25 cellular contexts compared by ENCODE assay signal in the genomic region with DNA sequence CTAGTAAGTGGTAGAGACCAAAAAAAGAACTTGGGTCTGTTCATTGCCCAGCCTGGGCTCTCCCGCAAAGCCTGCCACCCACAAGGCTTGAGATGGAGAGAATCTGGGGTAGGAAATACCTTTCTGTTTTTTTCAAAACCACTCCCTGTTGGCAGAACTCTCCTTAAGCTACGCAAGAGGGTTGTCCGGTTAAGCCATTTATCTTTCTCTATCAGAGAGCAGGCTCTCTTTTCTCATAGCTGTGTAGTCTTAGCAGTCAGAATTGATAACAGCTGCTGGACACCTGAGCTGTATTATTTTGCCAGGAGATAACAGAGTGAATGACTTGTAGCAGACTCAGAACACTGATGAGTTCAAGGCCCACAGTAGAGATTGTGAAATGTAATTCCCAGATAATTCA.
DNase-seq lines count a peak whose midpoint lies in the region; ATAC-seq, FAIRE-seq and TF ChIP-seq lines count a peak whose summit lies in the region.
"Had no signal": no experiment of that assay in that cellular context is flagged by ENCODE, and none has a peak within 500 bp of the region (broad histone marks: within the 10 kb centered on the region; RNA-seq: fewer than 3 reads in every experiment).

No MANE protein-coding gene starts in this region.

- H3K4me1 ChIP-seq in SK-N-SH (ENCODE audit: control insufficient read depth in 1 of 2, insufficient read depth in 2 of 2, low read depth in 1 of 2, low read length in 1 of 2) (no peaks in the 10 kb centered on the region), body of pancreas (peaks cover 3% of the 10 kb centered on the region), endodermal cell (ENCODE audit: control insufficient read depth, insufficient read depth, low read length) (peaks cover 4% of the 10 kb centered on the region)

- no peak overlapping the region for H3K4me3 ChIP-seq in SK-N-SH (ENCODE audit: low read depth in 2 of 2, low read length in 1 of 2)
- H3K4me3 ChIP-seq in body of pancreas, result no peak overlapping the region
- no peak overlapping the region for H3K4me3 ChIP-seq in endodermal cell (ENCODE audit: low read length)
- H3K4me3 ChIP-seq: K562, PC-9 had no signal

- no peaks in the 10 kb centered on the region for H4K20me1 ChIP-seq in SK-N-SH (ENCODE audit: insufficient read depth)

- TF ChIP-seq POLR2A in body of pancreas (IDR thresholded peaks at IDR 0.05), result no peak

- H3K27me3 ChIP-seq in SK-N-SH (ENCODE audit: insufficient read depth) (no peaks in the 10 kb centered on the region), body of pancreas (no peaks in the 10 kb centered on the region), endodermal cell (ENCODE audit: control insufficient read depth, insufficient read depth, low read length, poor library complexity, severe bottlenecking) (no peaks in the 10 kb centered on the region)

- no peaks in the 10 kb centered on the region for H3K36me3 ChIP-seq in SK-N-SH (replicated peaks in 1 of 2; ENCODE audit: control insufficient read depth in 1 of 2, insufficient read depth in 2 of 2, low read length in 1 of 2)
- no peaks in the 10 kb centered on the region for H3K36me3 ChIP-seq in body of pancreas (replicated peaks in 1 of 2; ENCODE audit: insufficient read depth in 1 of 2, low read depth in 2 of 2)
- H3K36me3 ChIP-seq in endodermal cell (ENCODE audit: control insufficient read depth, insufficient read depth, low read length), result no peaks in the 10 kb centered on the region

- POLR2A ChIA-PET in SK-N-SH (lab: Yijun Ruan, JAX), result no interaction called here

- H3K36me3 Mint-ChIP-seq in type B pancreatic cell (no peaks in the 10 kb centered on the region), endodermal cell (ENCODE audit: low read depth) (no peaks in the 10 kb centered on the region)
- H3K36me3 Mint-ChIP-seq: CD4-positive, CD25-positive, alpha-beta regulatory T cell had no signal

- FAIRE-seq in HTR-8/SVneo (lab: Jason Lieb, UNC), result no peak
- FAIRE-seq: G401.6, HepG2, K562 had no signal

- intact Hi-C loops in body of pancreas (cut with DNase I), result no loop called here

- no peaks in the 10 kb centered on the region for H3K79me2 ChIP-seq in SK-N-SH (ENCODE audit: insufficient read depth)

- CTCF ChIA-PET in SK-N-SH (lab: Yijun Ruan, JAX), result interaction anchor here (1.6 kb wide), 1 partner anchor 10 kb away, joined by 4 read pairs; no protein-coding TSS in a partner anchor

- no peak overlapping the region for H2AFZ ChIP-seq in SK-N-SH (ENCODE audit: low read depth)
- H2AFZ ChIP-seq: PC-9 had no signal

- H3K9ac ChIP-seq in SK-N-SH, result no peak overlapping the region
- H3K9ac ChIP-seq in endodermal cell (ENCODE audit: extremely low read depth, low read length, poor library complexity, severe bottlenecking), result no peak overlapping the region

- TF ChIP-seq CTCF in SK-N-SH (IDR thresholded peaks at IDR 0.05), result no peak
- TF ChIP-seq CTCF in body of pancreas (IDR thresholded peaks at IDR 0.05), result no peak
- TF ChIP-seq CTCF in omental fat pad (IDR thresholded peaks at IDR 0.05), result no peak
- TF ChIP-seq CTCF in type B pancreatic cell (conservative IDR thresholded peaks at IDR 0.05), result no peak
- no peak for TF ChIP-seq CTCF in endodermal cell (conservative IDR thresholded peaks at IDR 0.05)

- no peaks in the 10 kb centered on the region for H3K9me2 ChIP-seq in SK-N-SH

- H3K27me3 Mint-ChIP-seq in type B pancreatic cell, result no peaks in the 10 kb centered on the region
- no peaks in the 10 kb centered on the region for H3K27me3 Mint-ChIP-seq in endodermal cell (ENCODE audit: insufficient read depth)
- H3K27me3 Mint-ChIP-seq: CD4-positive, CD25-positive, alpha-beta regulatory T cell had no signal

- peak overlapping the region; percentile 0 for H3K4me3 Mint-ChIP-seq in type B pancreatic cell
- no peak overlapping the region for H3K4me3 Mint-ChIP-seq in endodermal cell
- H3K4me3 Mint-ChIP-seq: CD4-positive, CD25-positive, alpha-beta regulatory T cell had no signal

- no peaks in the 10 kb centered on the region for H3K9me3 ChIP-seq in SK-N-SH
- H3K9me3 ChIP-seq in body of pancreas, result no peaks in the 10 kb centered on the region
- peaks cover 4% of the 10 kb centered on the region for H3K9me3 ChIP-seq in endodermal cell (ENCODE audit: control insufficient read depth, low read length)

- peaks cover 13% of the 10 kb centered on the region for H3K4me1 Mint-ChIP-seq in type B pancreatic cell (ENCODE audit: unreplicated experiment)
- peaks cover 10% of the 10 kb centered on the region for H3K4me1 Mint-ChIP-seq in endodermal cell
- H3K4me1 Mint-ChIP-seq: CD4-positive, CD25-positive, alpha-beta regulatory T cell had no signal

- H3K27ac ChIP-seq in SK-N-SH (ENCODE audit: low read depth in 2 of 2, low read length in 1 of 2), result no peak overlapping the region
- no peak overlapping the region for H3K27ac ChIP-seq in body of pancreas
- H3K27ac ChIP-seq in endodermal cell (ENCODE audit: low read depth, low read length), result no peak overlapping the region
- H3K27ac ChIP-seq: PC-9 had no signal

- no peak for DNase-seq in SK-N-SH
- DNase-seq in body of pancreas, result peak in 2 of 4 donors; percentile 6 to 48
- DNase-seq in omental fat pad (ENCODE audit: low spot score), result no peak
- no peak for DNase-seq in type B pancreatic cell (ENCODE audit: extremely low spot score, unreplicated experiment)
- DNase-seq in islet precursor cell, result no peak
- no peak for DNase-seq in HTR-8/SVneo (ENCODE audit: insufficient read length, low spot score)
- DNase-seq in endodermal cell, result no peak
- DNase-seq: CD4-positive, CD25-positive, alpha-beta regulatory T cell; DND-41; GOT3; HCEC 1CT; MM.1S; NCI-H1048; NCI-H1436; NCI-H187 treated with DMSO at 0.1 percent for 48 hours; NCI-H2107; NCI-H2227 treated with DMSO at 0.1 percent for 48 hours; NCI-H510A treated with DMSO at 0.1 percent for 48 hours; NCI-H748 treated with DMSO at 0.1 percent for 48 hours; PC-9; RPMI8226; SHP77 had no signal

- no peaks in the 10 kb centered on the region for H3F3A ChIP-seq in SK-N-SH (replicated peaks; ENCODE audit: insufficient read depth)

- TF ChIP-seq RAD21 in SK-N-SH (IDR thresholded peaks at IDR 0.05; ENCODE audit: low read length), result no peak

- 39% methylated on average over 3 of the region's 3 CpGs for WGBS in SK-N-SH (ENCODE audit: low lambda C conversion rate)
- 20 to 33% methylated on average over 3 of the region's 3 CpGs for WGBS in body of pancreas, 2 donors
- WGBS in endodermal cell (ENCODE audit: insufficient coverage in 1 of 2, insufficient read length in 1 of 2), 2 experiments, result 66 to 91% methylated on average over 2 to 3 of the region's 3 CpGs

- ATAC-seq in body of pancreas (peak; percentile 79), omental fat pad (ENCODE audit: low FRiP score) (peak; percentile 98)
- ATAC-seq: HepG2, K562 had no signal

- no peak overlapping the region for H3K4me2 ChIP-seq in SK-N-SH
- H3K4me2 ChIP-seq: PC-9 had no signal

- H3K27ac Mint-ChIP-seq in type B pancreatic cell (peak overlapping the region; percentile 11), endodermal cell (no peak overlapping the region)
- H3K27ac Mint-ChIP-seq: CD4-positive, CD25-positive, alpha-beta regulatory T cell had no signal

- H3K9me3 Mint-ChIP-seq in type B pancreatic cell, result no peaks in the 10 kb centered on the region
- no peaks in the 10 kb centered on the region for H3K9me3 Mint-ChIP-seq in endodermal cell

- TF ChIP-seq EP300 in SK-N-SH (IDR thresholded peaks at IDR 0.05; ENCODE audit: borderline replicate concordance in 1 of 2, low read depth in 1 of 2, low read length in 1 of 2), result no peak; a peak in 1 of 4 replicates

TF ChIP-seq in SK-N-SH, 30 proteins besides CTCF, POLR2A, EP300 and RAD21:
- no peak for TF ChIP-seq FOXM1 (IDR thresholded peaks at IDR 0.05; ENCODE audit: low read depth)
- no peak for TF ChIP-seq MEF2A (IDR thresholded peaks at IDR 0.05; ENCODE audit: borderline replicate concordance, low read depth)
- TF ChIP-seq, protein P1, sequence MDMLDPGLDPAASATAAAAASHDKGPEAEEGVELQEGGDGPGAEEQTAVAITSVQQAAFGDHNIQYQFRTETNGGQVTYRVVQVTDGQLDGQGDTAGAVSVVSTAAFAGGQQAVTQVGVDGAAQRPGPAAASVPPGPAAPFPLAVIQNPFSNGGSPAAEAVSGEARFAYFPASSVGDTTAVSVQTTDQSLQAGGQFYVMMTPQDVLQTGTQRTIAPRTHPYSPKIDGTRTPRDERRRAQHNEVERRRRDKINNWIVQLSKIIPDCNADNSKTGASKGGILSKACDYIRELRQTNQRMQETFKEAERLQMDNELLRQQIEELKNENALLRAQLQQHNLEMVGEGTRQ (IDR thresholded peaks at IDR 0.05; ENCODE audit: borderline replicate concordance, low read depth, low read length), result no peak
- no peak for TF ChIP-seq RCOR1 (IDR thresholded peaks at IDR 0.05; ENCODE audit: low read length)
- TF ChIP-seq USF1 (IDR thresholded peaks at IDR 0.05; ENCODE audit: borderline replicate concordance, low read depth), result no peak
- no peak for TF ChIP-seq MAX (IDR thresholded peaks at IDR 0.05; ENCODE audit: low read depth)
- TF ChIP-seq EZH2phosphoT487 (IDR thresholded peaks at IDR 0.05; ENCODE audit: borderline replicate concordance, low read depth), result no peak
- TF ChIP-seq GATA2 (CRISPR knock-in tag; IDR thresholded peaks at IDR 0.05), result peak; percentile 66
- TF ChIP-seq, protein P2, sequence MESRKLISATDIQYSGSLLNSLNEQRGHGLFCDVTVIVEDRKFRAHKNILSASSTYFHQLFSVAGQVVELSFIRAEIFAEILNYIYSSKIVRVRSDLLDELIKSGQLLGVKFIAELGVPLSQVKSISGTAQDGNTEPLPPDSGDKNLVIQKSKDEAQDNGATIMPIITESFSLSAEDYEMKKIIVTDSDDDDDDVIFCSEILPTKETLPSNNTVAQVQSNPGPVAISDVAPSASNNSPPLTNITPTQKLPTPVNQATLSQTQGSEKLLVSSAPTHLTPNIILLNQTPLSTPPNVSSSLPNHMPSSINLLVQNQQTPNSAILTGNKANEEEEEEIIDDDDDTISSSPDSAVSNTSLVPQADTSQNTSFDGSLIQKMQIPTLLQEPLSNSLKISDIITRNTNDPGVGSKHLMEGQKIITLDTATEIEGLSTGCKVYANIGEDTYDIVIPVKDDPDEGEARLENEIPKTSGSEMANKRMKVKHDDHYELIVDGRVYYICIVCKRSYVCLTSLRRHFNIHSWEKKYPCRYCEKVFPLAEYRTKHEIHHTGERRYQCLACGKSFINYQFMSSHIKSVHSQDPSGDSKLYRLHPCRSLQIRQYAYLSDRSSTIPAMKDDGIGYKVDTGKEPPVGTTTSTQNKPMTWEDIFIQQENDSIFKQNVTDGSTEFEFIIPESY (IDR thresholded peaks at IDR 0.05; ENCODE audit: borderline replicate concordance, low read depth), result no peak
